Comparison of ENCODE assay signal across 26 cellular contexts in the genomic region with DNA sequence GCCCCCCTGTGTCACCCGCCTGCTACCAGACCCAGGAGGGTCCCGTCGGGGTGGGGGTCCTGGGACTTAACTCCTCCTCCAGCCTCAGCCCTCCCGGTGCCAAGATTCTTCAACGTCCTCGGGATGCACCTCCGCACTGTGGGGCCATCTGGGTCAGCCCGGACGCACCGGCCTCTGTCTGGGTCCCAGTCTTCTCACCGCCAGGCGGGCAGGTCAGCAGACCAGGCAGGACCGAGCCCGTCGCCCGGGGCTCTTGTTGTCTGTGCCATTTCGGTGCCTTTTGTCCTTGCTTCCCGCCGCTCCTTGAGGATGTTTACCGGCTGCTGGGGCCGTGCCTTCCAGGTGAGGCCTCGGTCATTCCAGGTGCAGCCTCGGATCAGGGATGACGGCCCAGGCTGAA. TPM values are rescaled to one million over a fixed set of nuclear protein-coding genes. Genes with fewer than 3 reads are reported as not detected.
"Had no signal": no experiment of that assay in that cellular context is flagged by ENCODE, and none has a peak within 500 bp of the region (broad histone marks: within the 10 kb centered on the region; RNA-seq: fewer than 3 reads in every experiment).

No MANE protein-coding gene starts in this region.

- H3K9me3 ChIP-seq: gastroesophageal sphincter, heart left ventricle, lower lobe of right lung, neutrophil, prostate gland, right atrium auricular region, sigmoid colon, spleen, thoracic aorta, transverse colon, upper lobe of right lung, uterus had no signal

- H3K4me2 ChIP-seq: hepatocyte had no signal

- H3K9me3 Mint-ChIP-seq: naive thymus-derived CD8-positive, alpha-beta T cell; nephron progenitor cell; stimulated activated naive CD8-positive, alpha-beta T cell treated with anti-CD3 and anti-CD28 coated beads, Interleukin-15, Interleukin-2, amounts not matched to agents 100 ng/mL and 50 ng/mL, for 24 hours had no signal

- H3K36me3 Mint-ChIP-seq: naive thymus-derived CD8-positive, alpha-beta T cell had no signal

- H3K36me3 ChIP-seq: gastroesophageal sphincter, heart left ventricle, lower lobe of right lung, neutrophil, prostate gland, right atrium auricular region, sigmoid colon, spleen, thoracic aorta, transverse colon, upper lobe of right lung, uterus had no signal

- H2AFZ ChIP-seq: hepatocyte had no signal

- H3K27ac ChIP-seq: epithelial cell of prostate, gastroesophageal sphincter, heart left ventricle, hepatocyte, lower lobe of right lung, neutrophil, prostate gland, right atrium auricular region, sigmoid colon, spleen, thoracic aorta, transverse colon, upper lobe of right lung, uterus had no signal

- DNase-seq: cerebellar nuclear complex; cortex of kidney; foreskin fibroblast; kidney glomerular epithelial cell; left ventricle myocardium superior; lower lobe of right lung; nephron progenitor cell; sigmoid colon; spleen; stimulated activated CD4-positive, alpha-beta T cell treated with anti-CD3 and anti-CD28 coated beads, Interleukin-4, amount 100 ng/mL, for 4 hours; stimulated activated naive B cell treated with anti-CD40 and anti-IgM and Interleukin-4, amounts not matched to agents 10 μg/mL and 1 μg/mL and 100 μg/mL, for 72 hours; transverse colon; upper lobe of right lung; uterus had no signal

- H3K4me3 Mint-ChIP-seq: naive thymus-derived CD8-positive, alpha-beta T cell; nephron progenitor cell; stimulated activated naive B cell treated with anti-CD40 and anti-IgM and Interleukin-4, amounts not matched to agents 10 μg/mL and 1 μg/mL and 100 μg/mL, for 72 hours; stimulated activated naive CD8-positive, alpha-beta T cell treated with anti-CD3 and anti-CD28 coated beads, Interleukin-15, Interleukin-2, amounts not matched to agents 100 ng/mL and 50 ng/mL, for 24 hours had no signal

- H3K79me2 ChIP-seq: hepatocyte had no signal

- H3K27me3 ChIP-seq: hepatocyte, right atrium auricular region, uterus had no signal

- H3K27ac Mint-ChIP-seq: naive thymus-derived CD8-positive, alpha-beta T cell; nephron progenitor cell; stimulated activated naive B cell treated with anti-CD40 and anti-IgM and Interleukin-4, amounts not matched to agents 10 μg/mL and 1 μg/mL and 100 μg/mL, for 72 hours; stimulated activated naive CD8-positive, alpha-beta T cell treated with anti-CD3 and anti-CD28 coated beads, Interleukin-15, Interleukin-2, amounts not matched to agents 100 ng/mL and 50 ng/mL, for 24 hours had no signal

- ATAC-seq: esophagus mucosa; gastroesophageal sphincter; heart left ventricle; left ventricle myocardium superior; lower lobe of right lung; naive thymus-derived CD8-positive, alpha-beta T cell; stimulated activated naive B cell treated with anti-CD40 and anti-IgM and Interleukin-4, amounts not matched to agents 10 μg/mL and 1 μg/mL and 100 μg/mL, for 72 hours; upper lobe of right lung had no signal

- H3K4me3 ChIP-seq: gastroesophageal sphincter, heart left ventricle, hepatocyte, lower lobe of right lung, prostate gland, right atrium auricular region, sigmoid colon, spleen, thoracic aorta, transverse colon, upper lobe of right lung, uterus had no signal

- H3K4me1 ChIP-seq: gastroesophageal sphincter, heart left ventricle, lower lobe of right lung, prostate gland, right atrium auricular region, sigmoid colon, spleen, transverse colon, upper lobe of right lung, uterus had no signal

RNA-seq across cellular contexts. Expression of a gene that starts 46.0 kb away (rescaled TPM):
- total RNA-seq: naive thymus-derived CD8-positive, alpha-beta T cell; skeletal muscle tissue had no signal
